In the genomic region with DNA sequence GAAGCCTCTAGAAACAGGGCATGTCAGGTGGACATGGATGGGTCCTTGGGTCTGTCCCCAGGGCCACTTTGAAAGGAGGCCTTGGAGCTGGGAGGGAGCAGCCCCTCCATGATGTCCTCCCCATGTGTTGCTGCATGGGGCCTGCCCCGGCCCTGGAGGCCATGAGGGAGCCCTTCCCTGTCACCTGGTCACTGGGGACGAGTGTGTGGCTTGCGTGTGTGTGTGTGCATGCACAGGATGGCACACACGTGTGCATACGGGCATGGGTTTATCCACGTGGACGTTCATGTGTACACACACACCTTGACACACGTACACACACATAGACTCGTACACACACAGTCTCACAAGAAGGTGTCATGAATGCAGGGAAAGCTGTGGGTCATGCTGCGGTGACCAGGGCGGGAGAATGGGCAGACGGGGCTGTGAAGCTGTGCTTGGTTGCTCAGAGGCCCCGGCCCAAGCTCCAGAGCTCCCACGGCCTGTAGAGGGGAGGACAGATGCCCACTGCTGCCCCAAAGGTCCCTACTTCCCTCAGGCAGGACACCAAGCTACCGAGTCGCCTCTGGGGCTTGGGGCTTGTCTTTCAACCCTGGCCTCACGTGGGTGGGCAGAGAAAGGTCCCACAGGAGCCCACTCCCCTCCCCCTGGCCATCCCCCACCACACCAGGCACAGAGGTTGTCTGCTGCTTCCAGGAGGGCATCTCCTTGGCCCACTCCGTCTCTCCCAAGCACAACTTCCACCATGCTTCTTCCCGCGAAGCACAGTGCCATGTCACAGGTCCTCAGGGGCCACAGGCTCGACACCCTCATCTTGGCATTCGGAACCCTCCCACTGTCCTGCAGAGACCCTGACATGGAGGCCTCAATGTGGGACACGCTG, we compare ENCODE assay signal across 15 cellular contexts. TPM values are rescaled to one million over a fixed set of nuclear protein-coding genes. Genes with fewer than 3 reads are reported as not detected.
DNase-seq lines count a peak whose midpoint lies in the region; ATAC-seq and TF ChIP-seq lines count a peak whose summit lies in the region.
"Had no signal": no experiment of that assay in that cellular context is flagged by ENCODE, and none has a peak within 500 bp of the region (broad histone marks: within the 10 kb centered on the region; RNA-seq: fewer than 3 reads in every experiment).

No MANE protein-coding gene starts in this region.

- no peak overlapping the region for H3K27ac ChIP-seq in WERI-Rb-1
- no peak overlapping the region for H3K27ac ChIP-seq in lower lobe of right lung
- H3K27ac ChIP-seq in testis: no peak overlapping the region
- H3K27ac ChIP-seq: gastroesophageal sphincter, PC-9 had no signal

- ATAC-seq in lower lobe of right lung (no peak), GM18517 (IDR thresholded peaks at IDR 0.05; ENCODE audit: unreplicated experiment) (no peak), HG03280 (IDR thresholded peaks at IDR 0.05; ENCODE audit: unreplicated experiment) (no peak), HG02798 (IDR thresholded peaks at IDR 0.05; ENCODE audit: poor library complexity, unreplicated experiment) (no peak)
- ATAC-seq: gastroesophageal sphincter had no signal

- TF ChIP-seq CTCF in WERI-Rb-1 (IDR thresholded peaks at IDR 0.05; ENCODE audit: low read depth, low read length) (no peak), lower lobe of right lung (IDR thresholded peaks at IDR 0.05) (no peak), testis (IDR thresholded peaks at IDR 0.05) (no peak)

- no peaks in the 10 kb centered on the region for H3K4me1 ChIP-seq in lower lobe of right lung
- H3K4me1 ChIP-seq in testis: no peaks in the 10 kb centered on the region
- H3K4me1 ChIP-seq: Caco-2 had no signal

- no peaks in the 10 kb centered on the region for H3K36me3 ChIP-seq in WERI-Rb-1
- no peaks in the 10 kb centered on the region for H3K36me3 ChIP-seq in lower lobe of right lung
- no peaks in the 10 kb centered on the region for H3K36me3 ChIP-seq in testis (ENCODE audit: low read depth, missing control alignments)
- H3K36me3 ChIP-seq: gastroesophageal sphincter had no signal

- intact Hi-C loops in lower lobe of right lung (cut with DNase I): no loop called here
- intact Hi-C loops in testis (cut with DNase I; ENCODE audit: low total_unique reads): loop anchor here (5.0 kb wide), 1 partner anchor 431 kb away; no protein-coding TSS in a partner anchor

- WGBS in testis, 2 donors: 91% methylated on average over 18 to 23 of the region's 23 CpGs

- H3K27me3 ChIP-seq in WERI-Rb-1 (ENCODE audit: insufficient read depth, low read depth, severe bottlenecking): no peaks in the 10 kb centered on the region
- H3K27me3 ChIP-seq in lower lobe of right lung (ENCODE audit: low read depth): no peaks in the 10 kb centered on the region
- no peaks in the 10 kb centered on the region for H3K27me3 ChIP-seq in testis
- H3K27me3 ChIP-seq: gastroesophageal sphincter had no signal

- TF ChIP-seq POLR2A in testis (IDR thresholded peaks at IDR 0.05): no peak

- H3K4me3 ChIP-seq in WERI-Rb-1 (ENCODE audit: low read depth, low read length): no peak overlapping the region
- no peak overlapping the region for H3K4me3 ChIP-seq in lower lobe of right lung
- no peak overlapping the region for H3K4me3 ChIP-seq in testis
- H3K4me3 ChIP-seq: gastroesophageal sphincter, PC-9 had no signal

- H3K9me3 ChIP-seq in WERI-Rb-1 (ENCODE audit: severe bottlenecking): no peaks in the 10 kb centered on the region
- no peaks in the 10 kb centered on the region for H3K9me3 ChIP-seq in lower lobe of right lung
- H3K9me3 ChIP-seq in testis: no peaks in the 10 kb centered on the region
- H3K9me3 ChIP-seq: Caco-2, gastroesophageal sphincter had no signal

- peak; percentile 59 for DNase-seq in activated effector memory CD4-positive, alpha-beta T cell treated with anti-CD3 and anti-CD28 coated beads, Interleukin-2, amount 50 U/mL, for 16 hours
- no peak for DNase-seq in activated effector memory CD4-positive, alpha-beta T cell treated with Interleukin-2 at 50 U/mL for 16 hours
- DNase-seq in WERI-Rb-1 (peak; percentile 3), lower lobe of right lung (peak; percentile 24), testis (peak; percentile 6)
- DNase-seq: activated T-cell treated with anti-CD3 and anti-CD28 coated beads for 4 hours; Caco-2; NCI-H1694 treated with DMSO at 0.1 percent for 48 hours; NCI-H526; stimulated activated CD4-positive, alpha-beta T cell treated with anti-CD3 and anti-CD28 coated beads, Interleukin-1b, Interleukin-23, amount 100 ng/mL, for 48 hours had no signal

RNA-seq across cellular contexts. Expression of a gene that starts 42.3 kb away (rescaled TPM):
- total RNA-seq in lower lobe of right lung (14.7 TPM), testis (100 to 1,000 TPM; 244 to 479 TPM)
- polyA plus RNA-seq in testis (ENCODE audit: insufficient read depth, low read depth, low replicate concordance): 74.2 TPM

Comparison
In these comparisons a context has a peak if more than half of its experiments do, and no peak if none do; other contexts are left out.
1. RNA of a gene that starts 42.3 kb away (total RNA-seq): 244 to 479 TPM in testis; 14.7 TPM in lower lobe of right lung (single experiment); every median in the first group is over 10 times any median in the second.